ENCODE assay signal across 12 cellular contexts in the genomic region with DNA sequence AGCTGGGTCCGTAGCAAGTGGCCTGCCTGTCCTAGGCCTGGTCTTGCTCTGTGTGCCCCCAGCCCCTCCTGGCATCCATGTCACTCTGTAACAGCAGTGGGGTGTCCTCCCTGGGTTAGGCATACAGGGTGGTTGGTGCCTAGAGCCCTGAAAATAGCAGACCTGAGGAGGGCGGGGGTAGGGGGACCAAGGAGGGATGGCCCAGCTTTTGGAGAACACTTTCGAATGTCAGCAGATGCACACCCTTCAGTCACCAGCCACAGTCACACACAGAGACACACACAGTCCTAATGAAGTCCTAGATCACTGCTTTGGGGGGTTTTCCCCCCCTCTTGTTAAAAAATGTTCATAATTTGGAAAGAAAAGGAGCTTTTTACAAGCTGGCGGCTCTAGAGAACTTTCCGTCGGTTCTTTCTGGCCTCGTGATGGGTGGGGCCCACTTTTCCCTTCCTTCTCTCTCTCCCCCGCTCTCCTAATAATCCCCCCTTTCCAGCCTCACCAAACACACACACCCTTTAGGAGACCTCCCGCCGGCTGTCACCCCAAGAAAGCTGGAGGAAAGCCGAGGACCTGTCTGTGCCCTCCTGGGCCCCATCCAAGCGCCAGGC. TPM values are rescaled to one million over a fixed set of nuclear protein-coding genes. Genes with fewer than 3 reads are reported as not detected.
DNase-seq lines count a peak whose midpoint lies in the region; ATAC-seq, FAIRE-seq and TF ChIP-seq lines count a peak whose summit lies in the region.
"Had no signal": no experiment of that assay in that cellular context is flagged by ENCODE, and none has a peak within 500 bp of the region (broad histone marks: within the 10 kb centered on the region; RNA-seq: fewer than 3 reads in every experiment).

No MANE protein-coding gene starts in this region.

- TF ChIP-seq CTCF in PC-3 (conservative IDR thresholded peaks at IDR 0.05; ENCODE audit: low read depth, low read length) (no peak), endothelial cell of umbilical vein (IDR thresholded peaks at IDR 0.05; ENCODE audit: extremely low read depth in 1 of 2, insufficient read depth in 1 of 2, low read depth in 1 of 2, low read length in 2 of 2) (no peak), foreskin keratinocyte (conservative IDR thresholded peaks at IDR 0.05) (no peak)

- no peak overlapping the region for H3K27ac Mint-ChIP-seq in stimulated activated effector memory CD8-positive, alpha-beta T cell treated with anti-CD3 and anti-CD28 coated beads, Interleukin-12 subunit alpha, Interleukin-12 subunit beta, amount 100 ng/mL, for 72 hours
- H3K27ac Mint-ChIP-seq: dendritic cell treated with granulocyte-macrophage colony-stimulating factor and Interleukin-4, amounts not matched to agents 40 ng/mL and 50 ng/mL, for 4 days; T-helper 1 cell treated with Interleukin-12 subunit alpha and Interleukin-12 subunit beta and Interleukin-4 antibody, amounts not matched to agents 30 μg/mL and 1 μg/mL, for 36 hours had no signal

- intact Hi-C loops in PC-3 (cut with micrococcal nuclease) = no loop called here
- intact Hi-C loops in endothelial cell of umbilical vein (cut with micrococcal nuclease) = loop anchor here (5.0 kb wide), 1 partner anchor 38 kb away; no protein-coding TSS in a partner anchor

- WGBS in thymus = 88% methylated on average over 12 of the region's 12 CpGs

- peak overlapping the region; percentile 59 for H3K4me2 ChIP-seq in PC-3 (ENCODE audit: low read length)
- H3K4me2 ChIP-seq in endothelial cell of umbilical vein (ENCODE audit: insufficient read depth, low read length) = no peak overlapping the region

- dilution Hi-C loops in endothelial cell of umbilical vein (cut with MboI; ENCODE audit: extremely low pct_ligation_motif_present, low sequenced_read_pairs) = no loop called here

- H3K79me2 ChIP-seq in PC-3 (ENCODE audit: low read length) (peaks cover 74% of the 10 kb centered on the region), endothelial cell of umbilical vein (ENCODE audit: control insufficient read depth, insufficient read depth, low read length) (no peaks in the 10 kb centered on the region)

- no peaks in the 10 kb centered on the region for H3K9me1 ChIP-seq in endothelial cell of umbilical vein (replicated peaks; ENCODE audit: control insufficient read depth, extremely low read depth, insufficient read depth, low read length)

- ATAC-seq in PC-3 = no peak
- no peak for ATAC-seq in foreskin keratinocyte
- ATAC-seq in stimulated activated effector memory CD8-positive, alpha-beta T cell treated with anti-CD3 and anti-CD28 coated beads, Interleukin-12 subunit alpha, Interleukin-12 subunit beta, amount 100 ng/mL, for 72 hours = no peak
- ATAC-seq in GM21423 (IDR thresholded peaks at IDR 0.05; ENCODE audit: unreplicated experiment) = no peak
- ATAC-seq: activated T-cell treated with anti-CD3 and anti-CD28 coated beads, Interleukin-2, amount 50 U/mL, for 4 hours; stimulated activated naive CD8-positive, alpha-beta T cell treated with anti-CD3 and anti-CD28 coated beads, Interleukin-15, amount 100 ng/mL, for 72 hours had no signal

- DNase-seq in PC-3 = no peak
- no peak for DNase-seq in endothelial cell of umbilical vein (ENCODE audit: low read depth, low spot score)
- DNase-seq in foreskin keratinocyte = no peak
- DNase-seq in stimulated activated effector memory CD8-positive, alpha-beta T cell treated with anti-CD3 and anti-CD28 coated beads, Interleukin-12 subunit alpha, Interleukin-12 subunit beta, amount 100 ng/mL, for 72 hours (ENCODE audit: low spot score in 2 of 2) = no peak
- no peak for DNase-seq in Kasumi-1 (lab: John Stamatoyannopoulos, UW)
- DNase-seq: activated T-cell treated with anti-CD3 and anti-CD28 coated beads, Interleukin-2, amount 50 U/mL, for 4 hours; stimulated activated naive CD8-positive, alpha-beta T cell treated with anti-CD3 and anti-CD28 coated beads, Interleukin-15, amount 100 ng/mL, for 72 hours had no signal

- FAIRE-seq in endothelial cell of umbilical vein (lab: Jason Lieb, UNC) = peak; percentile 53

- H3K36me3 Mint-ChIP-seq in stimulated activated effector memory CD8-positive, alpha-beta T cell treated with anti-CD3 and anti-CD28 coated beads, Interleukin-12 subunit alpha, Interleukin-12 subunit beta, amount 100 ng/mL, for 72 hours = no peaks in the 10 kb centered on the region

- H3K27ac ChIP-seq in PC-3 (ENCODE audit: low read length) = peak overlapping the region; percentile 99
- peak overlapping the region; percentile 72 for H3K27ac ChIP-seq in endothelial cell of umbilical vein (ENCODE audit: insufficient read depth, low read depth, low read length)
- peak overlapping the region; percentile 64 for H3K27ac ChIP-seq in thymus (ENCODE audit: low read depth)
- no peak overlapping the region for H3K27ac ChIP-seq in foreskin keratinocyte

- H2AFZ ChIP-seq in PC-3 (ENCODE audit: low read length) (no peak overlapping the region), endothelial cell of umbilical vein (ENCODE audit: low read depth, low read length) (no peak overlapping the region)

- CTCF ChIA-PET in PC-3 (lab: Charles Lee) = interaction anchor here (0.6 to 2.6 kb wide), 8 partner anchors 18 to 277 kb away, joined by 3 to 13 read pairs (median 4); no protein-coding TSS in a partner anchor
- CTCF ChIA-PET in endothelial cell of umbilical vein (lab: Charles Lee) = interaction anchor here (0.9 to 15.7 kb wide), 12 partner anchors 13 to 535 kb away, joined by 3 to 463 read pairs (median 5); no protein-coding TSS in a partner anchor

- H3K4me3 ChIP-seq in PC-3 (ENCODE audit: low read length) (peak overlapping the region; percentile 4; the same call in 1 of the 2 replicates), endothelial cell of umbilical vein (replicated peaks in 1 of 3; ENCODE audit: insufficient read depth in 1 of 3, low read depth in 1 of 3, low read length in 3 of 3) (no peak overlapping the region), mucosa of stomach (ENCODE audit: low read length) (no peak overlapping the region), thymus (ENCODE audit: low read length) (no peak overlapping the region)

- H3K9me3 Mint-ChIP-seq in stimulated activated effector memory CD8-positive, alpha-beta T cell treated with anti-CD3 and anti-CD28 coated beads, Interleukin-12 subunit alpha, Interleukin-12 subunit beta, amount 100 ng/mL, for 72 hours = no peaks in the 10 kb centered on the region
- H3K9me3 Mint-ChIP-seq: activated T-cell treated with anti-CD3 and anti-CD28 coated beads, Interleukin-2, amount 50 U/mL, for 4 hours; dendritic cell treated with granulocyte-macrophage colony-stimulating factor and Interleukin-4, amounts not matched to agents 40 ng/mL and 50 ng/mL, for 4 days; stimulated activated naive CD8-positive, alpha-beta T cell treated with anti-CD3 and anti-CD28 coated beads, Interleukin-15, amount 100 ng/mL, for 72 hours; T-helper 1 cell treated with Interleukin-12 subunit alpha and Interleukin-12 subunit beta and Interleukin-4 antibody, amounts not matched to agents 30 μg/mL and 1 μg/mL, for 36 hours had no signal

- H3K4me3 Mint-ChIP-seq in stimulated activated effector memory CD8-positive, alpha-beta T cell treated with anti-CD3 and anti-CD28 coated beads, Interleukin-12 subunit alpha, Interleukin-12 subunit beta, amount 100 ng/mL, for 72 hours = no peak overlapping the region
- H3K4me3 Mint-ChIP-seq: activated T-cell treated with anti-CD3 and anti-CD28 coated beads, Interleukin-2, amount 50 U/mL, for 4 hours; dendritic cell treated with granulocyte-macrophage colony-stimulating factor and Interleukin-4, amounts not matched to agents 40 ng/mL and 50 ng/mL, for 4 days; stimulated activated naive CD8-positive, alpha-beta T cell treated with anti-CD3 and anti-CD28 coated beads, Interleukin-15, amount 100 ng/mL, for 72 hours; T-helper 1 cell treated with Interleukin-12 subunit alpha and Interleukin-12 subunit beta and Interleukin-4 antibody, amounts not matched to agents 30 μg/mL and 1 μg/mL, for 36 hours had no signal

- TSS peak; percentile 18 for BruUV-seq in PC-3 (replicated peaks; lab: Mats Ljungman, UMichigan)
- BruUV-seq in endothelial cell of umbilical vein (replicated peaks; lab: Mats Ljungman, UMichigan) = no TSS peak

- no peaks in the 10 kb centered on the region for H3F3A ChIP-seq in PC-3 (ENCODE audit: low read length, unreplicated experiment)

- H3K4me1 ChIP-seq in PC-3 (ENCODE audit: insufficient read depth, low read length) (peaks cover 79% of the 10 kb centered on the region), endothelial cell of umbilical vein (ENCODE audit: control insufficient read depth, extremely low read depth, insufficient read depth, low read length) (peaks cover 65% of the 10 kb centered on the region), mucosa of stomach (ENCODE audit: control insufficient read depth, insufficient read depth, low read length) (peaks cover 90% of the 10 kb centered on the region), thymus (ENCODE audit: control insufficient read depth, insufficient read depth, low read length) (peaks cover 13% of the 10 kb centered on the region), foreskin keratinocyte (peaks cover 20% of the 10 kb centered on the region)

- H3K9me2 ChIP-seq in PC-3 (replicated peaks; ENCODE audit: low read length) = no peaks in the 10 kb centered on the region

- H3K36me3 ChIP-seq in PC-3 (ENCODE audit: low read depth, low read length) (no peaks in the 10 kb centered on the region), endothelial cell of umbilical vein (ENCODE audit: control insufficient read depth in 2 of 2, extremely low read depth in 1 of 2, insufficient read depth in 2 of 2, low read length in 2 of 2) (no peaks in the 10 kb centered on the region), mucosa of stomach (ENCODE audit: control insufficient read depth, insufficient read depth, low read length) (peaks cover 5% of the 10 kb centered on the region), thymus (ENCODE audit: control insufficient read depth, insufficient read depth) (no peaks in the 10 kb centered on the region)

- peaks cover 14% of the 10 kb centered on the region for H3K4me1 Mint-ChIP-seq in stimulated activated effector memory CD8-positive, alpha-beta T cell treated with anti-CD3 and anti-CD28 coated beads, Interleukin-12 subunit alpha, Interleukin-12 subunit beta, amount 100 ng/mL, for 72 hours

- peak overlapping the region; percentile 90 for H3K9ac ChIP-seq in PC-3 (ENCODE audit: low read length)
- peak overlapping the region; percentile 59 for H3K9ac ChIP-seq in endothelial cell of umbilical vein (replicated peaks; ENCODE audit: extremely low read depth, insufficient read depth, low read length)
- peak overlapping the region; percentile 60 for H3K9ac ChIP-seq in mucosa of stomach (ENCODE audit: low read length)

- POLR2A ChIA-PET in PC-3 (lab: Charles Lee; ENCODE audit: unreplicated experiment) = interaction anchor here (0.5 to 1.3 kb wide), 8 partner anchors 23 to 583 kb away, joined by 3 to 13 read pairs (median 4); no protein-coding TSS in a partner anchor
- POLR2A ChIA-PET in endothelial cell of umbilical vein (lab: Charles Lee) = interaction anchor here (0.7 to 1.1 kb wide), 2 partner anchors 21 to 77 kb away, joined by 3 to 5 read pairs; no protein-coding TSS in a partner anchor

- H3K27me3 ChIP-seq in PC-3 (ENCODE audit: low read length) (no peaks in the 10 kb centered on the region), endothelial cell of umbilical vein (ENCODE audit: control insufficient read depth in 2 of 2, insufficient read depth in 2 of 2, low read length in 2 of 2) (no peaks in the 10 kb centered on the region), mucosa of stomach (ENCODE audit: control insufficient read depth, insufficient read depth, low read length) (no peaks in the 10 kb centered on the region), thymus (ENCODE audit: control insufficient read depth, insufficient read depth) (no peaks in the 10 kb centered on the region), foreskin keratinocyte (no peaks in the 10 kb centered on the region)

- H4K20me1 ChIP-seq in PC-3 (ENCODE audit: low read length) (no peaks in the 10 kb centered on the region), endothelial cell of umbilical vein (replicated peaks; ENCODE audit: control insufficient read depth, extremely low read depth, insufficient read depth, low read length) (no peaks in the 10 kb centered on the region)

- no peaks in the 10 kb centered on the region for H3K9me3 ChIP-seq in PC-3 (ENCODE audit: low read length)
- H3K9me3 ChIP-seq in endothelial cell of umbilical vein (replicated peaks; ENCODE audit: control insufficient read depth, insufficient read depth, low read length) = no peaks in the 10 kb centered on the region
- H3K9me3 ChIP-seq in mucosa of stomach (ENCODE audit: control insufficient read depth, low read length) = no peaks in the 10 kb centered on the region
- no peaks in the 10 kb centered on the region for H3K9me3 ChIP-seq in thymus (ENCODE audit: control insufficient read depth)

- TF ChIP-seq POLR2A in endothelial cell of umbilical vein (IDR thresholded peaks at IDR 0.05; ENCODE audit: low read depth, low read length) = no peak

RNA-seq across cellular contexts. Expression of gene LYL1, which starts 47.9 kb away (rescaled TPM):
- 3.3 and 12.0 TPM in 2 replicates for total RNA-seq in PC-3 (2014; rRNA removed)
- 74.4 and 91.5 TPM in 2 replicates for total RNA-seq in endothelial cell of umbilical vein
- 87.3 and 141 TPM in 2 replicates for polyA plus RNA-seq in endothelial cell of umbilical vein
- 40.8 and 60.9 TPM in 2 replicates for polyA plus RNA-seq in endothelial cell of umbilical vein (2011; cell fraction: cytosol; rRNA removed)
- 42.5 and 44.4 TPM in 2 replicates for polyA plus RNA-seq in endothelial cell of umbilical vein (2011; cell fraction: nucleus; rRNA removed)
- 47.3 and 75.1 TPM in 2 replicates for polyA plus RNA-seq in endothelial cell of umbilical vein (2012)
- polyA minus RNA-seq in endothelial cell of umbilical vein = 16.2 and 18.2 TPM in 2 replicates
- polyA minus RNA-seq in endothelial cell of umbilical vein (2011; cell fraction: cytosol; rRNA and poly(A)+ RNA removed) = not detected
- polyA minus RNA-seq in endothelial cell of umbilical vein (2011; cell fraction: nucleus; rRNA and poly(A)+ RNA removed) = 9.0 and 18.8 TPM in 2 replicates
- polyA plus RNA-seq in thymus = 14.0 TPM
- total RNA-seq in foreskin keratinocyte = 1.9 and 2.1 TPM in 2 replicates
- 1.6 and 2.7 TPM in 2 replicates for polyA plus RNA-seq in foreskin keratinocyte

RNA-seq across cellular contexts. Expression of gene NFIX, which starts 59.4 kb away (rescaled TPM):
- total RNA-seq in PC-3 (2014; rRNA removed) (43.3 and 75.8 TPM in 2 replicates), endothelial cell of umbilical vein (18.7 and 37.7 TPM in 2 replicates), foreskin keratinocyte (9.4 and 13.0 TPM in 2 replicates)
- polyA plus RNA-seq in endothelial cell of umbilical vein (8.7 and 9.8 TPM in 2 replicates), thymus (10.5 TPM), foreskin keratinocyte (3.3 and 5.3 TPM in 2 replicates)
- 11.9 and 12.6 TPM in 2 replicates for polyA plus RNA-seq in endothelial cell of umbilical vein (2011; cell fraction: cytosol; rRNA removed)
- 8.6 and 11.6 TPM in 2 replicates for polyA plus RNA-seq in endothelial cell of umbilical vein (2011; cell fraction: nucleus; rRNA removed)
- 22.4 and 30.5 TPM in 2 replicates for polyA plus RNA-seq in endothelial cell of umbilical vein (2012)
- polyA minus RNA-seq in endothelial cell of umbilical vein = 7.3 and 7.7 TPM in 2 replicates
- 1.3 TPM for polyA minus RNA-seq in endothelial cell of umbilical vein (2011; cell fraction: cytosol; rRNA and poly(A)+ RNA removed)
- 5.5 and 7.2 TPM in 2 replicates for polyA minus RNA-seq in endothelial cell of umbilical vein (2011; cell fraction: nucleus; rRNA and poly(A)+ RNA removed)
